In the genomic region with DNA sequence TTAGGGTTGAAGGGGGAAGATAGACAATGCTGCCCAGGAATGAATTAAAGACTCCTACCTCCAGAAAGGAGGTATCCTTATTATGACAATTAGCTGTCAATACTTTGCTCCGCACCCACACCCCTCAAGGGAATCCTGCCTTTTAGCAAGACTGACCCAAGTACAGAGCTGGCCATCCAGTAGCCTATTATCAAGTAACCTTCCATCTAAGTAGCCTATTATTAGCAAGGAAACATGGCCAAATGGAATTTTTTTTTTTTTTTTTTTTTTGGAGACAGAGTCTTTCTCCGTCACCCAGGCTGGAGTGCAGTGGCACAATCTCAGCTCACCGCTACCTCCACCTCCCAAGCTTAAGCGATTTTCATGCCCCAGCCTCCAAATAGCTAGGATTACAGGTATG, we compare ENCODE assay signal across 30 cellular contexts.
"Had no signal": no experiment of that assay in that cellular context is flagged by ENCODE, and none has a peak within 500 bp of the region (broad histone marks: within the 10 kb centered on the region; RNA-seq: fewer than 3 reads in every experiment).

No MANE protein-coding gene starts in this region.

- H3K4me1 Mint-ChIP-seq: activated CD4-positive, alpha-beta T cell treated with anti-CD3 and anti-CD28 coated beads for 36 hours; activated CD4-positive, alpha-beta T cell treated with anti-CD3 and anti-CD28 coated beads, Interleukin-2, amount 10 ng/mL, durations not matched to agents 24 days and 14 days; activated CD8-positive, alpha-beta memory T cell treated with anti-CD3 and anti-CD28 coated beads, Interleukin-2, amount 10 ng/mL, durations not matched to agents 7 days and 5 days; activated naive CD4-positive, alpha-beta T cell treated with anti-CD3 and anti-CD28 coated beads, Interleukin-2, amount 50 U/mL, for 24 hours; activated naive CD8-positive, alpha-beta T cell treated with anti-CD3 and anti-CD28 coated beads, Interleukin-2, amount 50 U/mL, for 24 hours had no signal

- DNase-seq: activated CD4-positive, alpha-beta memory T cell treated with anti-CD3 and anti-CD28 coated beads for 36 hours; activated CD4-positive, alpha-beta T cell treated with anti-CD3 and anti-CD28 coated beads for 36 hours; activated CD4-positive, alpha-beta T cell treated with anti-CD3 and anti-CD28 coated beads, Interleukin-2, amount 10 ng/mL, durations not matched to agents 24 days and 14 days; activated CD4-positive, CD25-positive, alpha-beta regulatory T cell; activated CD4-positive, CD25-positive, alpha-beta regulatory T cell treated with anti-CD3 and anti-CD28 coated beads, Interleukin-2, amount 50 U/mL, for 72 hours; activated CD8-positive, alpha-beta memory T cell treated with anti-CD3 and anti-CD28 coated beads, Interleukin-2, amount 10 ng/mL, durations not matched to agents 7 days and 5 days; activated CD8-positive, alpha-beta memory T cell treated with anti-CD3 and anti-CD28 coated beads, Interleukin-2, amount 50 U/mL, for 4 hours; activated CD8-positive, alpha-beta T cell treated with anti-CD3 and anti-CD28 coated beads, Interleukin-2, amount 10 ng/mL, durations not matched to agents 7 days and 5 days; activated effector memory CD4-positive, alpha-beta T cell treated with anti-CD3 and anti-CD28 coated beads, Interleukin-2, amount 50 U/mL, for 16 hours; activated naive CD4-positive, alpha-beta T cell treated with anti-CD3 and anti-CD28 coated beads for 36 hours; activated naive CD8-positive, alpha-beta T cell treated with anti-CD3 and anti-CD28 coated beads for 36 hours; activated naive CD8-positive, alpha-beta T cell treated with anti-CD3 and anti-CD28 coated beads, Interleukin-2, amount 50 U/mL, for 24 hours; activated T-cell treated with anti-CD3 and anti-CD28 coated beads, Interleukin-2, amount 50 U/mL, for 1 hour; activated T-cell treated with anti-CD3 and anti-CD28 coated beads, Interleukin-2, amount 50 U/mL, for 48 hours; adrenal gland; amygdala; aorta; body of pancreas; central memory CD4-positive, alpha-beta T cell; cerebellar nuclear complex; colonic mucosa; effector memory CD4-positive, alpha-beta T cell; foreskin fibroblast; T-helper 2 cell had no signal

- H3K36me3 ChIP-seq: adrenal gland, colonic mucosa had no signal

- H3K9me3 Mint-ChIP-seq: activated CD4-positive, alpha-beta memory T cell treated with anti-CD3 and anti-CD28 coated beads for 36 hours; activated CD4-positive, alpha-beta T cell treated with anti-CD3 and anti-CD28 coated beads, Interleukin-2, amount 10 ng/mL, durations not matched to agents 24 days and 14 days; activated naive CD4-positive, alpha-beta T cell treated with anti-CD3 and anti-CD28 coated beads for 36 hours; activated naive CD8-positive, alpha-beta T cell treated with anti-CD3 and anti-CD28 coated beads for 36 hours; activated naive CD8-positive, alpha-beta T cell treated with anti-CD3 and anti-CD28 coated beads, Interleukin-2, amount 50 U/mL, for 24 hours; activated T-helper 1 cell treated with anti-CD3 and anti-CD28 coated beads, Interleukin-12 subunit alpha, Interleukin-12 subunit beta, Interleukin-2, Interleukin-4 antibody, amounts not matched to agents 30 ng/mL and 10 ng/mL and 1 ng/mL, durations not matched to agents 14 hours and 24 hours and 36 hours; activated T-helper 2 cell treated with anti-CD3 and anti-CD28 coated beads, Interferon-gamma antibody, Interleukin-2, Interleukin-4, amounts not matched to agents 10 μg/mL and 5 μg/mL and 100 μg/mL, durations not matched to agents 14 hours and 24 hours and 36 hours; endodermal cell had no signal

- H3K27me3 ChIP-seq: adrenal gland, body of pancreas, colonic mucosa had no signal

- ATAC-seq: activated CD4-positive, alpha-beta T cell treated with anti-CD3 and anti-CD28 coated beads for 36 hours; activated CD8-positive, alpha-beta memory T cell treated with anti-CD3 and anti-CD28 coated beads, Interleukin-2, amount 10 ng/mL, durations not matched to agents 7 days and 5 days; activated CD8-positive, alpha-beta T cell treated with anti-CD3 and anti-CD28 coated beads, Interleukin-2, amount 10 ng/mL, durations not matched to agents 7 days and 5 days; activated naive CD8-positive, alpha-beta T cell treated with anti-CD3 and anti-CD28 coated beads, Interleukin-2, amount 50 U/mL, for 24 hours; body of pancreas; esophagus mucosa had no signal

- H3K27ac Mint-ChIP-seq: activated CD4-positive, alpha-beta memory T cell treated with anti-CD3 and anti-CD28 coated beads for 36 hours; activated CD4-positive, alpha-beta T cell treated with anti-CD3 and anti-CD28 coated beads for 36 hours; activated CD4-positive, alpha-beta T cell treated with anti-CD3 and anti-CD28 coated beads, Interleukin-2, amount 10 ng/mL, durations not matched to agents 24 days and 14 days; activated CD8-positive, alpha-beta memory T cell treated with anti-CD3 and anti-CD28 coated beads, Interleukin-2, amount 10 ng/mL, durations not matched to agents 7 days and 5 days; activated CD8-positive, alpha-beta T cell treated with anti-CD3 and anti-CD28 coated beads, Interleukin-2, amount 10 ng/mL, durations not matched to agents 7 days and 5 days; activated naive CD4-positive, alpha-beta T cell treated with anti-CD3 and anti-CD28 coated beads for 36 hours; activated naive CD4-positive, alpha-beta T cell treated with anti-CD3 and anti-CD28 coated beads, Interleukin-2, amount 50 U/mL, for 24 hours; activated naive CD8-positive, alpha-beta T cell treated with anti-CD3 and anti-CD28 coated beads for 36 hours; activated naive CD8-positive, alpha-beta T cell treated with anti-CD3 and anti-CD28 coated beads, Interleukin-2, amount 50 U/mL, for 24 hours; activated T-helper 1 cell treated with anti-CD3 and anti-CD28 coated beads, Interleukin-12 subunit alpha, Interleukin-12 subunit beta, Interleukin-2, Interleukin-4 antibody, amounts not matched to agents 30 ng/mL and 10 ng/mL and 1 ng/mL, durations not matched to agents 14 hours and 24 hours and 36 hours; activated T-helper 2 cell treated with anti-CD3 and anti-CD28 coated beads, Interferon-gamma antibody, Interleukin-2, Interleukin-4, amounts not matched to agents 10 μg/mL and 5 μg/mL and 100 μg/mL, durations not matched to agents 14 hours and 24 hours and 36 hours; endodermal cell had no signal

- H3K4me3 ChIP-seq: adrenal gland, body of pancreas, colonic mucosa had no signal

- H3K4me3 Mint-ChIP-seq: activated CD4-positive, alpha-beta memory T cell treated with anti-CD3 and anti-CD28 coated beads for 36 hours; activated CD4-positive, alpha-beta T cell treated with anti-CD3 and anti-CD28 coated beads for 36 hours; activated CD4-positive, alpha-beta T cell treated with anti-CD3 and anti-CD28 coated beads, Interleukin-2, amount 10 ng/mL, durations not matched to agents 24 days and 14 days; activated CD8-positive, alpha-beta memory T cell treated with anti-CD3 and anti-CD28 coated beads, Interleukin-2, amount 10 ng/mL, durations not matched to agents 7 days and 5 days; activated CD8-positive, alpha-beta T cell treated with anti-CD3 and anti-CD28 coated beads, Interleukin-2, amount 10 ng/mL, durations not matched to agents 7 days and 5 days; activated naive CD4-positive, alpha-beta T cell treated with anti-CD3 and anti-CD28 coated beads for 36 hours; activated naive CD4-positive, alpha-beta T cell treated with anti-CD3 and anti-CD28 coated beads, Interleukin-2, amount 50 U/mL, for 24 hours; activated naive CD8-positive, alpha-beta T cell treated with anti-CD3 and anti-CD28 coated beads for 36 hours; activated naive CD8-positive, alpha-beta T cell treated with anti-CD3 and anti-CD28 coated beads, Interleukin-2, amount 50 U/mL, for 24 hours; activated T-helper 1 cell treated with anti-CD3 and anti-CD28 coated beads, Interleukin-12 subunit alpha, Interleukin-12 subunit beta, Interleukin-2, Interleukin-4 antibody, amounts not matched to agents 30 ng/mL and 10 ng/mL and 1 ng/mL, durations not matched to agents 14 hours and 24 hours and 36 hours; endodermal cell had no signal

- H3K4me1 ChIP-seq: adrenal gland, body of pancreas, colonic mucosa had no signal

- H3K27ac ChIP-seq: adrenal gland, body of pancreas, colonic mucosa had no signal

- H3K27me3 Mint-ChIP-seq: activated CD4-positive, alpha-beta T cell treated with anti-CD3 and anti-CD28 coated beads, Interleukin-2, amount 10 ng/mL, durations not matched to agents 24 days and 14 days; activated CD8-positive, alpha-beta memory T cell treated with anti-CD3 and anti-CD28 coated beads, Interleukin-2, amount 10 ng/mL, durations not matched to agents 7 days and 5 days; activated naive CD4-positive, alpha-beta T cell treated with anti-CD3 and anti-CD28 coated beads, Interleukin-2, amount 50 U/mL, for 24 hours had no signal

- H3K9me3 ChIP-seq: adrenal gland, body of pancreas, colonic mucosa had no signal

- H3K36me3 Mint-ChIP-seq: activated CD4-positive, alpha-beta memory T cell treated with anti-CD3 and anti-CD28 coated beads for 36 hours; activated CD8-positive, alpha-beta memory T cell treated with anti-CD3 and anti-CD28 coated beads, Interleukin-2, amount 10 ng/mL, durations not matched to agents 7 days and 5 days; activated naive CD4-positive, alpha-beta T cell treated with anti-CD3 and anti-CD28 coated beads, Interleukin-2, amount 50 U/mL, for 24 hours; activated naive CD8-positive, alpha-beta T cell treated with anti-CD3 and anti-CD28 coated beads for 36 hours had no signal

- FAIRE-seq: frontal cortex had no signal
